In the genomic region with DNA sequence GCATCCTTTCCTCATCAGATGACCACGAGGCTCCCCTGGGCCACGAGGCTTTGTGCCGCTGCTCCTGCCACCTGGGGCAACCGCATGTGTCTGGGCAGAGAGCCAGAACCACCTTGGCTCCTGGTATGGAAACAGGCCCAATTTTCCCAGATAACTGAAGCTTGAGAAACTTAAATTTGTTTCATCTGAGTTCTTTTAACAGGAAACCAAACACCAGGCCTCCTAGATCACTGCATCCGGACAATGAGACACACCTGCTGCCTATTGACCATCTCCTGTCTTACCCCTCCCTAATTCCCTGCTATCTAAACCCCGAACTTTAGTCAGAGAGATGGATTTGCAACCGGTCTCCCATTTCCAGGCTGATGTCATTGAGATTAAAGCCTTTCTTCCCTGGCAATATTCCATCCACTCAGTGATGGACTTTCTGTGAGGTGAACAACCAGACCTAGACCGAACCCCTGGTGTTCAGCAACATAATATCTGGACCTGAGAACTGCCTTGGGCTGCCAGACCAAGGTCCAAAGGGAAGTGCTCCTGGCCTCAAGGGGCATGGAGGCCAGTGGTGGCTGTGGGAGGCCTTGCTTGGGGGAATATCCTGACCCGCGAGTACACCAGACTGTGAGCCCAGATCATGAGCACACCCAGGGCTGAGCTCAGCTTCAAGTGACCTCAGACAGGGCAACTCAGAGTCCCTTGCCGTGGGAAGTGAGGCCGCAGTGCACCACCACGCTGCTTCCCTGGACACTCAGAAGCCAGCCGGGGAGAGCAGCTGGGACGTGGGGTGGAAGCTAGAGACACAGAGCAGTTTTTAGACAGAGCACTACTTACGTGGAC, we compare ENCODE assay signal across 14 cellular contexts.
DNase-seq lines count a peak whose midpoint lies in the region; ATAC-seq and TF ChIP-seq lines count a peak whose summit lies in the region.
"Had no signal": no experiment of that assay in that cellular context is flagged by ENCODE, and none has a peak within 500 bp of the region (broad histone marks: within the 10 kb centered on the region; RNA-seq: fewer than 3 reads in every experiment).

No MANE protein-coding gene starts in this region.

- no peaks in the 10 kb centered on the region for H3K36me3 Mint-ChIP-seq in HFFc6 (ENCODE audit: low read depth)
- no peaks in the 10 kb centered on the region for H3K36me3 Mint-ChIP-seq in activated CD8-positive, alpha-beta T cell treated with anti-CD3 and anti-CD28 coated beads, Interleukin-2, amount 10 ng/mL, durations not matched to agents 7 days and 5 days (ENCODE audit: low read depth)

- no peaks in the 10 kb centered on the region for H3K4me1 Mint-ChIP-seq in HFFc6 (ENCODE audit: low read depth)
- peaks cover 3% of the 10 kb centered on the region for H3K4me1 Mint-ChIP-seq in activated CD8-positive, alpha-beta T cell treated with anti-CD3 and anti-CD28 coated beads, Interleukin-2, amount 10 ng/mL, durations not matched to agents 7 days and 5 days (ENCODE audit: low read depth)

- TF ChIP-seq CTCF in HFFc6 (IDR thresholded peaks at IDR 0.05): no peak

- no peak overlapping the region for H3K4me3 Mint-ChIP-seq in HFFc6
- no peak overlapping the region for H3K4me3 Mint-ChIP-seq in activated CD8-positive, alpha-beta T cell treated with anti-CD3 and anti-CD28 coated beads, Interleukin-2, amount 10 ng/mL, durations not matched to agents 7 days and 5 days
- H3K4me3 Mint-ChIP-seq: T-helper 1 cell treated with Interleukin-12 subunit alpha and Interleukin-12 subunit beta and Interleukin-4 antibody, amounts not matched to agents 30 μg/mL and 1 μg/mL, for 36 hours had no signal

- DNase-seq in Daoy (ENCODE audit: low read depth): peak; percentile 46
- DNase-seq in SW480 (ENCODE audit: low spot score): peak; percentile 75
- DNase-seq in myocyte (ENCODE audit: low read depth): peak; percentile 72
- no peak for DNase-seq in HFFc6
- no peak for DNase-seq in C1 segment of cervical spinal cord (lab: John Stamatoyannopoulos, UW)
- DNase-seq in activated CD8-positive, alpha-beta T cell treated with anti-CD3 and anti-CD28 coated beads, Interleukin-2, amount 10 ng/mL, durations not matched to agents 7 days and 5 days: no peak
- DNase-seq: activated CD4-positive, alpha-beta T cell treated with anti-CD3 and anti-CD28 coated beads, Interleukin-2, amount 50 U/mL, for 4 hours; glutamatergic neuron; NCI-H1417 treated with DMSO at 0.1 percent for 48 hours had no signal

- H3K36me3 ChIP-seq in KOPT-K1 (ENCODE audit: insufficient read depth, low read length): no peaks in the 10 kb centered on the region
- H3K36me3 ChIP-seq: cardiac muscle cell, tibial nerve had no signal

- peak overlapping the region; percentile 6 for H3K27ac ChIP-seq in KOPT-K1 (ENCODE audit: low read depth, low read length, poor library complexity, severe bottlenecking)
- H3K27ac ChIP-seq: cardiac muscle cell, tibial nerve had no signal

- H3K9me3 ChIP-seq in KOPT-K1 (ENCODE audit: insufficient read depth, low read length, poor library complexity, severe bottlenecking): no peaks in the 10 kb centered on the region
- H3K9me3 ChIP-seq: tibial nerve had no signal

- CTCF ChIA-PET in activated CD8-positive, alpha-beta T cell treated with anti-CD3 and anti-CD28 coated beads, Interleukin-2, amount 10 ng/mL, durations not matched to agents 7 days and 5 days (lab: Charles Lee): no interaction called here

- no peak overlapping the region for H3K27ac Mint-ChIP-seq in HFFc6
- no peak overlapping the region for H3K27ac Mint-ChIP-seq in activated CD8-positive, alpha-beta T cell treated with anti-CD3 and anti-CD28 coated beads, Interleukin-2, amount 10 ng/mL, durations not matched to agents 7 days and 5 days
- H3K27ac Mint-ChIP-seq: T-helper 1 cell treated with Interleukin-12 subunit alpha and Interleukin-12 subunit beta and Interleukin-4 antibody, amounts not matched to agents 30 μg/mL and 1 μg/mL, for 36 hours had no signal

- no peaks in the 10 kb centered on the region for H3K9me3 Mint-ChIP-seq in HFFc6
- H3K9me3 Mint-ChIP-seq in activated CD8-positive, alpha-beta T cell treated with anti-CD3 and anti-CD28 coated beads, Interleukin-2, amount 10 ng/mL, durations not matched to agents 7 days and 5 days (ENCODE audit: insufficient read depth): no peaks in the 10 kb centered on the region
- H3K9me3 Mint-ChIP-seq: T-helper 1 cell treated with Interleukin-12 subunit alpha and Interleukin-12 subunit beta and Interleukin-4 antibody, amounts not matched to agents 30 μg/mL and 1 μg/mL, for 36 hours had no signal

- POLR2A ChIA-PET in activated CD8-positive, alpha-beta T cell treated with anti-CD3 and anti-CD28 coated beads, Interleukin-2, amount 10 ng/mL, durations not matched to agents 7 days and 5 days (lab: Charles Lee): no interaction called here

- ATAC-seq in GM21423 (IDR thresholded peaks at IDR 0.05; ENCODE audit: unreplicated experiment): no peak
- ATAC-seq in activated CD8-positive, alpha-beta T cell treated with anti-CD3 and anti-CD28 coated beads, Interleukin-2, amount 10 ng/mL, durations not matched to agents 7 days and 5 days: no peak

- H3K27me3 Mint-ChIP-seq in HFFc6 (ENCODE audit: insufficient read depth): peaks cover 38% of the 10 kb centered on the region
- no peaks in the 10 kb centered on the region for H3K27me3 Mint-ChIP-seq in activated CD8-positive, alpha-beta T cell treated with anti-CD3 and anti-CD28 coated beads, Interleukin-2, amount 10 ng/mL, durations not matched to agents 7 days and 5 days (ENCODE audit: low read depth)

Comparison
In these comparisons a context has a peak if more than half of its experiments do, and no peak if none do; other contexts are left out.
1. DNase-seq: peak in Daoy (single experiment), SW480 (single experiment) and myocyte (single experiment); none in HFFc6 (single experiment), C1 segment of cervical spinal cord (0 of 14) and activated CD8-positive, alpha-beta T cell treated with anti-CD3 and anti-CD28 coated beads, Interleukin-2, amount 10 ng/mL, durations not matched to agents 7 days and 5 days (single experiment).